In the genomic region with DNA sequence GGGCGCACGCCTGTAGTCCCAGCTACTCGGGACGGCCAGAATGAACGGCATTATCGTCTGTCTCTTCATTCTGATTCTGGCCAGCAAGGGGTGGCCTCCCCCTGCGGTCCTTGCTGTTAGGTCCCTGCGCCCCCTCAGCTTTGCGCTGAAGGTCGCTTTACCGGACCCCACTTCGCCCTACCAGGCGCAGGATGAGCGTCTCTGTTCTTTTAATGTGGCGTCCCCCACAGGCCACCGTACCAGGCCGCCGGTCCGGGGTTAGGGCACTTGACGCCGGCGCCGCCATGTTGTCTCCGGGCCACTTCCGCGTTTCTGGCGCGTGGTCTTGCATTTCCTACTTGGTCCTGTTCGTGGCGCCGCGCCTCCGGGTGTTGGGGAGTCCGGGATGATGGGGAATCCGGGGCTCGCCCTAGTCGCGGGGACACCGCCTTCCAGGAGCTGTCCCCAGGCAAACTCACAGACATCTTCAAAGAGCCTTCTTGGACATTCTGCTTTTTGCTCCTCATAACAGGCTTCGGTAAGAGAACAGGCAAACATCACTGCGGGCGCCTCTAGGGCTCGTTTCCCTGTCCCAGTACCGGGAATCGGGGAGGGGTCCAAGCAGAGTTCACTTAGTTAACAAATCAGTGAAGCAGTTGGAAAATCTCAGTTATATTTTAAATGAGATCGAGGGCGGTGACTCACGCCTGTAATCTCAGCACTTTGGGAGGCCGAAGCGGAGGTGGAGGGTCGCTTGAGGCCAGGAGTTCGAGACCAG, we compare ENCODE assay signal across 8 cellular contexts.
DNase-seq lines count a peak whose midpoint lies in the region; ATAC-seq lines count a peak whose summit lies in the region.

No MANE protein-coding gene starts in this region.

- ATAC-seq in GM19025 (IDR thresholded peaks at IDR 0.05; ENCODE audit: low read depth, unreplicated experiment) (peak; percentile 90), HG03342 (IDR thresholded peaks at IDR 0.05; ENCODE audit: unreplicated experiment) (peak; percentile 89)

- DNase-seq in AG20443 (ENCODE audit: low spot score), result peak; percentile 96
- DNase-seq in NCI-H345 (lab: John Stamatoyannopoulos, UW), result peak; percentile 92
- DNase-seq in activated CD4-positive, CD25-positive, alpha-beta regulatory T cell treated with anti-CD3 and anti-CD28 coated beads, Interleukin-2, amount 50 U/mL, for 16 hours (ENCODE audit: low read depth, low spot score), result peak; percentile 92
- DNase-seq in cerebellar cortex (ENCODE audit: low spot score), result peak; percentile 96
- DNase-seq in islet precursor cell, result peak; percentile 96
- DNase-seq in stimulated activated CD4-positive, alpha-beta T cell treated with anti-CD3 and anti-CD28 coated beads, Interleukin-12 subunit alpha, Interleukin-12 subunit beta, amount 100 ng/mL, for 4 hours, result peak; percentile 94

Comparison
In these comparisons a context has a peak if more than half of its experiments do, and no peak if none do; other contexts are left out.
1. Peak in every context shown above with its lines: DNase-seq and ATAC-seq.